Comparison of ENCODE assay signal across 11 cellular contexts in genomic region chr1:202965441-202965821, GRCh38. TPM values are rescaled to one million over a fixed set of nuclear protein-coding genes. Genes with fewer than 3 reads are reported as not detected.
DNase-seq lines count a peak whose midpoint lies in the region; ATAC-seq, FAIRE-seq and TF ChIP-seq lines count a peak whose summit lies in the region.
"Had no signal": no experiment of that assay in that cellular context is flagged by ENCODE, and none has a peak within 500 bp of the region (broad histone marks: within the 10 kb centered on the region; RNA-seq: fewer than 3 reads in every experiment).

No MANE protein-coding gene starts in this region.

- no peak for TF ChIP-seq POLR2A in vagina (IDR thresholded peaks at IDR 0.05)

- FAIRE-seq in keratinocyte (lab: Jason Lieb, UNC) (no peak), D721Med (lab: Jason Lieb, UNC) (no peak)

- H3K9me3 Mint-ChIP-seq in activated T-helper 17 cell treated with anti-CD3 and anti-CD28 coated beads, Interleukin-2, amount 50 U/mL, for 72 hours, result no peaks in the 10 kb centered on the region

- peaks cover 19% of the 10 kb centered on the region for H3K79me2 ChIP-seq in keratinocyte (ENCODE audit: control insufficient read depth, insufficient read depth, low read length)

- H3K27me3 ChIP-seq in left ventricle myocardium inferior (ENCODE audit: low read depth), result no peaks in the 10 kb centered on the region
- no peaks in the 10 kb centered on the region for H3K27me3 ChIP-seq in keratinocyte (ENCODE audit: control insufficient read depth, extremely low read depth, insufficient read depth, low read length)
- H3K27me3 ChIP-seq in vagina, result no peaks in the 10 kb centered on the region
- H3K27me3 ChIP-seq: transverse colon had no signal

- peaks cover 12% of the 10 kb centered on the region for H3K4me1 Mint-ChIP-seq in activated T-helper 17 cell treated with anti-CD3 and anti-CD28 coated beads, Interleukin-2, amount 50 U/mL, for 72 hours

- no peaks in the 10 kb centered on the region for H4K20me1 ChIP-seq in keratinocyte (ENCODE audit: control insufficient read depth, extremely low read depth, insufficient read depth, low read length)

- DNase-seq in left ventricle myocardium inferior (no peak), cardiac septum (ENCODE audit: low spot score) (no peak), keratinocyte (ENCODE audit: low read depth, low spot score) (peak; percentile 48), vagina (ENCODE audit: extremely low spot score in 2 of 2) (no peak), D721Med (ENCODE audit: insufficient read length, low spot score) (no peak), NCI-H146 (lab: John Stamatoyannopoulos, UW) (no peak), NCI-H2107 treated with DMSO at 0.1 percent for 48 hours (lab: John Stamatoyannopoulos, UW; ENCODE audit: unreplicated experiment) (no peak)
- DNase-seq: activated CD8-positive, alpha-beta memory T cell treated with anti-CD3 and anti-CD28 coated beads, Interleukin-2, amount 50 U/mL, for 48 hours; cerebellar nuclear complex; transverse colon had no signal

- H3K27ac Mint-ChIP-seq in activated T-helper 17 cell treated with anti-CD3 and anti-CD28 coated beads, Interleukin-2, amount 50 U/mL, for 72 hours, result peak overlapping the region; percentile 78

- no peak overlapping the region for H2AFZ ChIP-seq in keratinocyte (ENCODE audit: control insufficient read depth, low read length)

- H3K4me3 ChIP-seq in left ventricle myocardium inferior (peak overlapping the region; percentile 99), keratinocyte (ENCODE audit: control insufficient read depth in 2 of 3, extremely low read depth in 1 of 3, insufficient read depth in 2 of 3, low read depth in 1 of 3, low read length in 3 of 3) (peak overlapping the region; percentile 80 to 98 (median 82)), vagina (no peak overlapping the region)

- dilution Hi-C loops in keratinocyte (cut with MboI; ENCODE audit: extremely low pct_ligation_motif_present, low sequenced_read_pairs), result no loop called here

- H3K4me2 ChIP-seq in keratinocyte (ENCODE audit: control insufficient read depth, extremely low read depth, insufficient read depth, low read depth, low read length), result peak overlapping the region; percentile 97

- H3K27ac ChIP-seq in left ventricle myocardium inferior (replicated peaks), result peak overlapping the region; percentile 97
- peak overlapping the region; percentile 84 for H3K27ac ChIP-seq in keratinocyte (ENCODE audit: control insufficient read depth, insufficient read depth, low read length)
- peak overlapping the region; percentile 94 for H3K27ac ChIP-seq in vagina

- no peaks in the 10 kb centered on the region for H3K9me3 ChIP-seq in left ventricle myocardium inferior (replicated peaks)
- H3K9me3 ChIP-seq in keratinocyte (ENCODE audit: control insufficient read depth, low read depth, low read length), result no peaks in the 10 kb centered on the region
- H3K9me3 ChIP-seq in vagina, result no peaks in the 10 kb centered on the region
- H3K9me3 ChIP-seq: transverse colon had no signal

- peaks cover 36% of the 10 kb centered on the region for H3K36me3 Mint-ChIP-seq in activated T-helper 17 cell treated with anti-CD3 and anti-CD28 coated beads, Interleukin-2, amount 50 U/mL, for 72 hours (ENCODE audit: low read depth)

- peak overlapping the region; percentile 95 for H3K9ac ChIP-seq in keratinocyte (ENCODE audit: control insufficient read depth, extremely low read depth, insufficient read depth, low read length)

- ATAC-seq in activated T-helper 17 cell treated with anti-CD3 and anti-CD28 coated beads, Interleukin-2, amount 50 U/mL, for 72 hours (replicated peaks), result no peak

- no peaks in the 10 kb centered on the region for H3K27me3 Mint-ChIP-seq in activated T-helper 17 cell treated with anti-CD3 and anti-CD28 coated beads, Interleukin-2, amount 50 U/mL, for 72 hours

- no peak for TF ChIP-seq CTCF in left ventricle myocardium inferior (IDR thresholded peaks at IDR 0.05; ENCODE audit: borderline replicate concordance)
- no peak for TF ChIP-seq CTCF in keratinocyte (optimal IDR thresholded peaks at IDR 0.05 in 1 of 3, IDR thresholded peaks at IDR 0.05 in 1 of 3, conservative IDR thresholded peaks at IDR 0.05 in 1 of 3; ENCODE audit: extremely low read depth in 1 of 3, insufficient read depth in 2 of 3, low read length in 3 of 3)
- TF ChIP-seq CTCF in vagina (IDR thresholded peaks at IDR 0.05), result no peak
- TF ChIP-seq CTCF in D721Med (IDR thresholded peaks at IDR 0.05; ENCODE audit: insufficient read depth, missing control alignments), result no peak

- H3K36me3 ChIP-seq in left ventricle myocardium inferior, result peaks cover 35% of the 10 kb centered on the region
- H3K36me3 ChIP-seq in keratinocyte (ENCODE audit: control insufficient read depth in 2 of 2, extremely low read depth in 1 of 2, insufficient read depth in 2 of 2, low read length in 2 of 2), result peaks cover 22 to 33% of the 10 kb centered on the region in 2 experiments
- H3K36me3 ChIP-seq in vagina, result peaks cover 0 to 30% of the 10 kb centered on the region in 2 donors
- H3K36me3 ChIP-seq: transverse colon had no signal

- H3K9me1 ChIP-seq in keratinocyte (ENCODE audit: control insufficient read depth, extremely low read depth, insufficient read depth, low read length), result peaks cover 3% of the 10 kb centered on the region

- H3K4me1 ChIP-seq in left ventricle myocardium inferior (peaks cover 71% of the 10 kb centered on the region), keratinocyte (ENCODE audit: control insufficient read depth, extremely low read depth, insufficient read depth, low read length) (peaks cover 36% of the 10 kb centered on the region), vagina (peaks cover 36% of the 10 kb centered on the region)

- intact Hi-C loops in left ventricle myocardium inferior (cut with micrococcal nuclease), result no loop called here
- intact Hi-C loops in cardiac septum (cut with DNase I), result loop anchor here (5.0 kb wide), 2 partner anchors 42 to 62 kb away; partner anchors contain the start of genes PPFIA4 and TMEM183A
- intact Hi-C loops in vagina (cut with DNase I), result no loop called here

- H3K4me3 Mint-ChIP-seq in activated T-helper 17 cell treated with anti-CD3 and anti-CD28 coated beads, Interleukin-2, amount 50 U/mL, for 72 hours, result peak overlapping the region; percentile 88

RNA-seq across cellular contexts. Expression of gene CYB5R1, which starts 1.6 kb away (rescaled TPM):
- 174 TPM for total RNA-seq in left ventricle myocardium inferior
- 186 TPM for total RNA-seq in cardiac septum
- total RNA-seq in activated T-helper 17 cell treated with anti-CD3 and anti-CD28 coated beads, Interleukin-2, amount 50 U/mL, for 72 hours, result 10 to 100 TPM; 19.6 to 19.7 TPM
- polyA plus RNA-seq in keratinocyte, result 199 to 336 TPM (median 232 TPM) in 3 replicates
- 186 TPM for polyA plus RNA-seq in keratinocyte (2011; ENCODE audit: low read depth)
- 251 and 266 TPM in 2 replicates for polyA plus RNA-seq in keratinocyte (2011; cell fraction: cytosol; rRNA removed)
- 527 and 532 TPM in 2 replicates for polyA plus RNA-seq in keratinocyte (2011; cell fraction: nucleus; rRNA removed)
- polyA plus RNA-seq in keratinocyte (2012; ENCODE audit: low replicate concordance), result 177 and 371 TPM in 2 replicates
- 97.4 to 240 TPM (median 168 TPM) in 3 replicates for polyA minus RNA-seq in keratinocyte
- 159 TPM for polyA minus RNA-seq in keratinocyte (2011; cell fraction: cytosol; rRNA and poly(A)+ RNA removed)
- 206 and 253 TPM in 2 replicates for polyA minus RNA-seq in keratinocyte (2011; cell fraction: nucleus; rRNA and poly(A)+ RNA removed)
- 61.4 TPM for total RNA-seq in vagina

RNA-seq across cellular contexts. Expression of gene ADIPOR1, which starts 7.3 kb away (rescaled TPM):
- total RNA-seq in left ventricle myocardium inferior (87.0 TPM), cardiac septum (89.5 TPM), vagina (84.0 TPM)
- 100 to 1,000 TPM in 1 of 2 donors, 10 to 100 TPM in 1; 71.0 to 102 TPM for total RNA-seq in activated T-helper 17 cell treated with anti-CD3 and anti-CD28 coated beads, Interleukin-2, amount 50 U/mL, for 72 hours
- polyA plus RNA-seq in keratinocyte, result 223 to 336 TPM (median 260 TPM) in 3 replicates
- 70.4 TPM for polyA plus RNA-seq in keratinocyte (2011; ENCODE audit: low read depth)
- 311 and 372 TPM in 2 replicates for polyA plus RNA-seq in keratinocyte (2011; cell fraction: cytosol; rRNA removed)
- polyA plus RNA-seq in keratinocyte (2011; cell fraction: nucleus; rRNA removed), result 146 and 152 TPM in 2 replicates
- 121 and 228 TPM in 2 replicates for polyA plus RNA-seq in keratinocyte (2012; ENCODE audit: low replicate concordance)
- 244 to 467 TPM (median 333 TPM) in 3 replicates for polyA minus RNA-seq in keratinocyte
- 320 TPM for polyA minus RNA-seq in keratinocyte (2011; cell fraction: cytosol; rRNA and poly(A)+ RNA removed)
- polyA minus RNA-seq in keratinocyte (2011; cell fraction: nucleus; rRNA and poly(A)+ RNA removed), result 60.1 and 94.5 TPM in 2 replicates

RNA-seq across cellular contexts. Expression of gene KLHL12, which starts 38.4 kb away (rescaled TPM):
- 22.7 TPM for total RNA-seq in left ventricle myocardium inferior
- 23.3 TPM for total RNA-seq in cardiac septum
- 10 to 100 TPM; 31.6 to 34.1 TPM for total RNA-seq in activated T-helper 17 cell treated with anti-CD3 and anti-CD28 coated beads, Interleukin-2, amount 50 U/mL, for 72 hours
- 26.4 to 32.3 TPM (median 28.6 TPM) in 3 replicates for polyA plus RNA-seq in keratinocyte
- 34.5 TPM for polyA plus RNA-seq in keratinocyte (2011; ENCODE audit: low read depth)
- 17.5 and 30.2 TPM in 2 replicates for polyA plus RNA-seq in keratinocyte (2011; cell fraction: cytosol; rRNA removed)
- polyA plus RNA-seq in keratinocyte (2011; cell fraction: nucleus; rRNA removed), result 30.2 and 36.0 TPM in 2 replicates
- 14.5 and 20.5 TPM in 2 replicates for polyA plus RNA-seq in keratinocyte (2012; ENCODE audit: low replicate concordance)
- 22.4 to 36.2 TPM (median 31.7 TPM) in 3 replicates for polyA minus RNA-seq in keratinocyte
- 15.5 TPM for polyA minus RNA-seq in keratinocyte (2011; cell fraction: cytosol; rRNA and poly(A)+ RNA removed)
- 13.5 and 19.1 TPM in 2 replicates for polyA minus RNA-seq in keratinocyte (2011; cell fraction: nucleus; rRNA and poly(A)+ RNA removed)
- 19.6 TPM for total RNA-seq in vagina

RNA-seq across cellular contexts. Expression of gene TMEM183A, which starts 41.7 kb away (rescaled TPM):
- total RNA-seq in left ventricle myocardium inferior, result 21.8 TPM
- 27.7 TPM for total RNA-seq in cardiac septum
- total RNA-seq in activated T-helper 17 cell treated with anti-CD3 and anti-CD28 coated beads, Interleukin-2, amount 50 U/mL, for 72 hours, result 10 to 100 TPM; 50.1 to 62.6 TPM
- 87.4 to 91.8 TPM (median 88.2 TPM) in 3 replicates for polyA plus RNA-seq in keratinocyte
- polyA plus RNA-seq in keratinocyte (2011; ENCODE audit: low read depth), result 34.0 TPM
- polyA plus RNA-seq in keratinocyte (2011; cell fraction: cytosol; rRNA removed), result 88.9 and 91.5 TPM in 2 replicates
- 62.8 and 67.7 TPM in 2 replicates for polyA plus RNA-seq in keratinocyte (2011; cell fraction: nucleus; rRNA removed)
- polyA plus RNA-seq in keratinocyte (2012; ENCODE audit: low replicate concordance), result 48.0 and 50.4 TPM in 2 replicates
- 96.0 to 123 TPM (median 119 TPM) in 3 replicates for polyA minus RNA-seq in keratinocyte
- polyA minus RNA-seq in keratinocyte (2011; cell fraction: cytosol; rRNA and poly(A)+ RNA removed), result 58.3 TPM
- 16.4 and 30.5 TPM in 2 replicates for polyA minus RNA-seq in keratinocyte (2011; cell fraction: nucleus; rRNA and poly(A)+ RNA removed)
- total RNA-seq in vagina, result 73.2 TPM

Comparison
In these comparisons a context has a peak if more than half of its experiments do, and no peak if none do; other contexts are left out.
1. H3K4me3 ChIP-seq: peak in left ventricle myocardium inferior (single experiment) and keratinocyte (3 of 3); none in vagina (0 of 2).
2. Peak in every context shown above with its lines, with median percentiles within 50 percentile points of each other: H3K27ac ChIP-seq.